ENCODE assay signal across 1 cellular context in the genomic region with DNA sequence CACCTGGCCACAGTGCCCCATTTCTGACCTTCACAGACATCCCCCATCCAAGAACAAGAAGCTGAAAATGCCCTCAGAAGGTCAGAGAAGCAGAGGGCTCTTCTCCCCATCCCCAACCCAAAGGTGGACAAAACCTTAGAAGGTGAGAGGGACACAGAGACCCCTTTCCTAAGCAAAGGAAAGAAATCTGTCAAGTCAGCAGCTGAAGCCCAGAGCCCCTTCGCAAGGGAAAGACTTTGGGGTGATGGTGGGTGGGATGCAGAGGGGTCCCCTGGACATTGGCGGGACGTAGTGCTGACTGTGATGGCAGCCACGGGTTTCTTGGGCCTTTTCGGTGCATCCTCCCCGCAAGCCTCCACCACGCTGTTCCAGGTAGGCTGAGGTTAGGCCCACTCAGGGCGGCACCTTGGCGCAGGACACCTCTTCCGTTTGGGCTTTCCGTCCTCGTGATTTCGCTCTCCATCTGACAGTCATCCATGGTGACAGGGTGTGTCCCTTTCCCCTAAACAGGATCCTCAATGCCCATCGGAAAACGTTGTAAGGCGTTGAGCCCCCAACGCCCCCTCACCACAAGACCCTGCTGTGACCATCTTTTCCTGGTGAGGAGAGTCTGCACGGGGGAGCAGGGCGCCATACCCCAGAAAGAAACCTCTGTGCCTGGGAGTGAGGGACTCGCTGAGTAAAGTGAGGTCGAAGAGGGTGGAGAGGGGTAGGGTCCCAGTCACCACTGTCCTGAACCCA.
TF ChIP-seq lines count a peak whose summit lies in the region.

No MANE protein-coding gene starts in this region.

TF ChIP-seq in HepG2, 621 proteins besides CTCF, POLR2A, EP300 and RAD21 (continued from another document):
- TF ChIP-seq ZNF350 (CRISPR knock-in tag; IDR thresholded peaks at IDR 0.05; ENCODE audit: borderline replicate concordance, low read depth) (peak; percentile 45; the same call in 1 of the 2 replicates), ZNF574 (CRISPR knock-in tag; IDR thresholded peaks at IDR 0.05) (peak; percentile 19; the same call in 1 of the 2 replicates), BRD4 (CRISPR knock-in tag; IDR thresholded peaks at IDR 0.05) (0 out of 2 replicates have a peak, but pooled peaks have one; percentile 27), RFXAP (CRISPR knock-in tag; IDR thresholded peaks at IDR 0.05; ENCODE audit: borderline replicate concordance) (peak; percentile 40; the same call in 1 of the 2 replicates), ZNF274 (CRISPR knock-in tag; IDR thresholded peaks at IDR 0.05) (peak; percentile 64; the same call in 1 of the 2 replicates), MAFK (conservative IDR thresholded peaks at IDR 0.05 in 1 of 2, IDR thresholded peaks at IDR 0.05 in 1 of 2; ENCODE audit: low read length in 2 of 2) (peak; percentile 81 to 88), MTF2 (CRISPR knock-in tag; IDR thresholded peaks at IDR 0.05; ENCODE audit: borderline replicate concordance) (no peak), FOXC1 (CRISPR knock-in tag; IDR thresholded peaks at IDR 0.05; ENCODE audit: borderline replicate concordance) (no peak)
- TF ChIP-seq, protein P1, sequence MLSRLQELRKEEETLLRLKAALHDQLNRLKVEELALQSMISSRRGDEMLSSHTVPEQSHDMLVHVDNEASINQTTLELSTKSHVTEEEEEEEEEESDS (CRISPR knock-in tag; IDR thresholded peaks at IDR 0.05; ENCODE audit: borderline replicate concordance) = no peak
